Comparison of ENCODE assay signal across 2 cellular contexts in genomic region chr19:45467115-45467455, GRCh38.
TF ChIP-seq lines count a peak whose summit lies in the region.

No MANE protein-coding gene starts in this region.

TF ChIP-seq in A549, 52 proteins besides CTCF, POLR2A, EP300 and RAD21 (continued from another document):
- TF ChIP-seq ATOH8 (CRISPR knock-in tag; IDR thresholded peaks at IDR 0.05; ENCODE audit: low read depth): 0 out of 2 replicates have a peak, but pooled peaks have one; percentile 28
- no peak for TF ChIP-seq ZNF302 (CRISPR knock-in tag; IDR thresholded peaks at IDR 0.05)
- TF ChIP-seq TP53 (CRISPR knock-in tag; IDR thresholded peaks at IDR 0.05): peak; percentile 53; the same call in 1 of the 2 replicates
- TF ChIP-seq HOXB5 (CRISPR knock-in tag; IDR thresholded peaks at IDR 0.05): peak; percentile 41; the same call in 1 of the 2 replicates

TF ChIP-seq in HEK293, 187 proteins besides CTCF, POLR2A, EP300 and RAD21 (continued from another document):
- TF ChIP-seq ZNF214 (tag by site-specific recombination; IDR thresholded peaks at IDR 0.05; ENCODE audit: borderline replicate concordance) (no peak), ZNF837 (tag by site-specific recombination; IDR thresholded peaks at IDR 0.05) (no peak), ZNF10 (tag by site-specific recombination; IDR thresholded peaks at IDR 0.05) (peak; percentile 80), EGR2 (tag by site-specific recombination; IDR thresholded peaks at IDR 0.05; ENCODE audit: low read depth) (no peak), ZNF266 (tag by site-specific recombination; IDR thresholded peaks at IDR 0.05; ENCODE audit: low read depth) (no peak), ZNF768 (tag by site-specific recombination; IDR thresholded peaks at IDR 0.05) (no peak; the same call in 1 of the 2 replicates), ZNF211 (tag by site-specific recombination; IDR thresholded peaks at IDR 0.05; ENCODE audit: low read depth) (no peak), ZNF560 (tag by site-specific recombination; IDR thresholded peaks at IDR 0.05; ENCODE audit: borderline replicate concordance) (no peak), ZFP3 (tag by site-specific recombination; IDR thresholded peaks at IDR 0.05; ENCODE audit: low read depth) (no peak), ZNF48 (tag by site-specific recombination; IDR thresholded peaks at IDR 0.05) (no peak), ZBTB11 (tag by site-specific recombination; conservative IDR thresholded peaks at IDR 0.05; ENCODE audit: low read depth) (peak; percentile 41; the same call in 1 of the 2 replicates), SP2 (tag by site-specific recombination; IDR thresholded peaks at IDR 0.05) (no peak), ZNF335 (tag by site-specific recombination; conservative IDR thresholded peaks at IDR 0.05) (peak; percentile 85), ZNF514 (tag by site-specific recombination; IDR thresholded peaks at IDR 0.05) (no peak), ZBTB44 (tag by site-specific recombination; IDR thresholded peaks at IDR 0.05) (no peak), ZNF623 (tag by site-specific recombination; IDR thresholded peaks at IDR 0.05) (no peak), ZNF600 (tag by site-specific recombination; IDR thresholded peaks at IDR 0.05) (0 out of 2 replicates have a peak, but pooled peaks have one; percentile 11), BCL6B (tag by site-specific recombination; IDR thresholded peaks at IDR 0.05) (no peak), ZNF529 (tag by site-specific recombination; IDR thresholded peaks at IDR 0.05; ENCODE audit: insufficient replicate concordance) (no peak)
TF ChIP-seq in HEK293: peak in this region for 5.
